Comparison of ENCODE assay signal across 1 cellular context in the genomic region with DNA sequence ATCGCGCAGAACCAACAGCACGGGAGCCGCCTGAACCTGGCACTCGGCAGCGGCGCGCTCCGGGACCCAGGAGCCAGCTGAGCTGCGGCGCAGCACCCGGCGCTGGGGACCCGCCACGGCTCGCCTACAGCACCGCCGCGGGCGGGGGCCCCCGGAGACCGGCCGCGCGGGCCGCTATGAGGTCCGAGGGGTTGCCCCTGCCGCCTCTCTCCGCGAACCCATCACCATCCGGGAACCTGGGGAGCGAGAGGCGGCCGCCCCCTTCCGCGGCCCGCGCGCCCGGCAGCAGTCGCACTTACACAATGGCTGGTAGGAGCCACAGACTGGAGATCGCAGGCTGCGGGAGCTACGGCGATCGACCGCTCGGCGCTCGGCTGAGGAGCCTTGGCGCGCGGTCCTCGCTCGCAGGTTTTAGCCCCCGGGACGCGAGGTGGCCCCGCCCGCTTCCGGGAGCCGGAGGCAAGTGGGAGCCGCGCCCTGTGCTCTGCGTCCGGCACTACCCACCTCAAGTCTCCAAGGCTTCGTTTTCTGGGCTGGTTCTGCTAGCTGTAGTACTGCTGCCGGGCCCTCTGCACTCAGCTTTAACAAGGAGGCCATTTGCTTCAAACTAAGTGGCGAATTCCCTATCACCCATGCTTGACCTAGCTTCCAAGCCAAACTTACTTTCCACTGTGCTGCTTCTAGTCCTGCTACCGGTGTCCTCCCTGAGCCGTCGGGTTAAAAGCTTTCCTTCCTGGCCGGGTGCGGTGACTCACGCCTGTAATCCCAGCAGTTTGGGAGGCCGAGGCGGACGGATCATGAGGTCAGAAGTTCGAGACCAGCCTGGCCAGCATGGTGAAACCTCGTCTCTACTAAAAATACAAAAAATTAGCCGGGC.
TF ChIP-seq lines count a peak whose summit lies in the region.

TSS of gene TPK1 (minus strand) at position 386 of the 877 bp plus-strand sequence. CDS start 451 bp downstream, outside the sequence.

TF ChIP-seq in HepG2, 621 proteins besides CTCF, POLR2A, EP300 and RAD21 (continued from another document and continues in another):
- TF ChIP-seq ZNF407 (CRISPR knock-in tag; IDR thresholded peaks at IDR 0.05; ENCODE audit: not compliant biosample characterization) (no peak), ZNF776 (CRISPR knock-in tag; IDR thresholded peaks at IDR 0.05) (no peak; the same call in 1 of the 2 replicates), KMT2A (CRISPR knock-in tag; IDR thresholded peaks at IDR 0.05) (peak; percentile 61; the same call in 1 of the 2 replicates), PHF8 (CRISPR knock-in tag; IDR thresholded peaks at IDR 0.05) (peak; percentile 64), ZNF609 (CRISPR knock-in tag; IDR thresholded peaks at IDR 0.05; ENCODE audit: borderline replicate concordance) (peak; percentile 35; the same call in 1 of the 2 replicates), CEBPG (CRISPR knock-in tag; IDR thresholded peaks at IDR 0.05) (peak; percentile 68), FOXJ3 (CRISPR knock-in tag; IDR thresholded peaks at IDR 0.05; ENCODE audit: borderline replicate concordance) (peak; percentile 30; the same call in 1 of the 2 replicates), ZNF891 (CRISPR knock-in tag; IDR thresholded peaks at IDR 0.05) (peak; percentile 67; the same call in 1 of the 2 replicates), MED13 (CRISPR knock-in tag; IDR thresholded peaks at IDR 0.05) (0 out of 2 replicates have a peak, but pooled peaks have one; percentile 26), MED8 (CRISPR knock-in tag; IDR thresholded peaks at IDR 0.05; ENCODE audit: insufficient replicate concordance) (no peak), KDM5B (CRISPR knock-in tag; IDR thresholded peaks at IDR 0.05; ENCODE audit: borderline replicate concordance) (peak; percentile 43; the same call in 1 of the 2 replicates), NFYB (CRISPR knock-in tag; IDR thresholded peaks at IDR 0.05) (peak; percentile 36; the same call in 1 of the 2 replicates), ZKSCAN8 (CRISPR knock-in tag; IDR thresholded peaks at IDR 0.05; ENCODE audit: borderline replicate concordance) (no peak), SRSF1 (optimal IDR thresholded peaks at IDR 0.05; ENCODE audit: low read depth, low read length) (peak; percentile 39)
- TF ChIP-seq, protein P1, sequence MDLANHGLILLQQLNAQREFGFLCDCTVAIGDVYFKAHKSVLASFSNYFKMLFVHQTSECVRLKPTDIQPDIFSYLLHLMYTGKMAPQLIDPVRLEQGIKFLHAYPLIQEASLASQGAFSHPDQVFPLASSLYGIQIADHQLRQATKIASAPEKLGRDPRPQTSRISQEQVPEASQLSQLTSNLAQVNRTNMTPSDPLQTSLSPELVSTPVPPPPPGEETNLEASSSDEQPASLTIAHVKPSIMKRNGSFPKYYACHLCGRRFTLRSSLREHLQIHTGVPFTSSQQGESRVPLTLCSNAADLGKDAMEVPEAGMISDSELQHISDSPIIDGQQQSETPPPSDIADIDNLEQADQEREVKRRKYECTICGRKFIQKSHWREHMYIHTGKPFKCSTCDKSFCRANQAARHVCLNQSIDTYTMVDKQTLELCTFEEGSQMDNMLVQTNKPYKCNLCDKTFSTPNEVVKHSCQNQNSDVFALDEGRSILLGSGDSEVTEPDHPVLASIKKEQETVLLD (CRISPR knock-in tag; IDR thresholded peaks at IDR 0.05; ENCODE audit: low read depth) = no peak
- TF ChIP-seq, protein P2, sequence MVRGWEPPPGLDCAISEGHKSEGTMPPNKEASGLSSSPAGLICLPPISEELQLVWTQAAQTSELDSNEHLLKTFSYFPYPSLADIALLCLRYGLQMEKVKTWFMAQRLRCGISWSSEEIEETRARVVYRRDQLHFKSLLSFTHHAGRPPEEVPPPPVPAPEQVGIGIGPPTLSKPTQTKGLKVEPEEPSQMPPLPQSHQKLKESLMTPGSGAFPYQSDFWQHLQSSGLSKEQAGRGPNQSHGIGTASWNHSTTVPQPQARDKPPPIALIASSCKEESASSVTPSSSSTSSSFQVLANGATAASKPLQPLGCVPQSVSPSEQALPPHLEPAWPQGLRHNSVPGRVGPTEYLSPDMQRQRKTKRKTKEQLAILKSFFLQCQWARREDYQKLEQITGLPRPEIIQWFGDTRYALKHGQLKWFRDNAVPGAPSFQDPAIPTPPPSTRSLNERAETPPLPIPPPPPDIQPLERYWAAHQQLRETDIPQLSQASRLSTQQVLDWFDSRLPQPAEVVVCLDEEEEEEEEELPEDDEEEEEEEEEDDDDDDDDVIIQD (CRISPR knock-in tag; IDR thresholded peaks at IDR 0.05; ENCODE audit: low read depth) = peak; percentile 60
- TF ChIP-seq, protein P3, sequence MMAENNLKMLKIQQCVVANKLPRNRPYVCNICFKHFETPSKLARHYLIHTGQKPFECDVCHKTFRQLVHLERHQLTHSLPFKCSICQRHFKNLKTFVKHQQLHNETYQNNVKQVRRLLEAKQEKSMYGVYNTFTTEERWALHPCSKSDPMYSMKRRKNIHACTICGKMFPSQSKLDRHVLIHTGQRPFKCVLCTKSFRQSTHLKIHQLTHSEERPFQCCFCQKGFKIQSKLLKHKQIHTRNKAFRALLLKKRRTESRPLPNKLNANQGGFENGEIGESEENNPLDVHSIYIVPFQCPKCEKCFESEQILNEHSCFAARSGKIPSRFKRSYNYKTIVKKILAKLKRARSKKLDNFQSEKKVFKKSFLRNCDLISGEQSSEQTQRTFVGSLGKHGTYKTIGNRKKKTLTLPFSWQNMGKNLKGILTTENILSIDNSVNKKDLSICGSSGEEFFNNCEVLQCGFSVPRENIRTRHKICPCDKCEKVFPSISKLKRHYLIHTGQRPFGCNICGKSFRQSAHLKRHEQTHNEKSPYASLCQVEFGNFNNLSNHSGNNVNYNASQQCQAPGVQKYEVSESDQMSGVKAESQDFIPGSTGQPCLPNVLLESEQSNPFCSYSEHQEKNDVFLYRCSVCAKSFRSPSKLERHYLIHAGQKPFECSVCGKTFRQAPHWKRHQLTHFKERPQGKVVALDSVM (CRISPR knock-in tag; IDR thresholded peaks at IDR 0.05) = peak; percentile 25; the same call in 1 of the 2 replicates
- TF ChIP-seq, protein P4, sequence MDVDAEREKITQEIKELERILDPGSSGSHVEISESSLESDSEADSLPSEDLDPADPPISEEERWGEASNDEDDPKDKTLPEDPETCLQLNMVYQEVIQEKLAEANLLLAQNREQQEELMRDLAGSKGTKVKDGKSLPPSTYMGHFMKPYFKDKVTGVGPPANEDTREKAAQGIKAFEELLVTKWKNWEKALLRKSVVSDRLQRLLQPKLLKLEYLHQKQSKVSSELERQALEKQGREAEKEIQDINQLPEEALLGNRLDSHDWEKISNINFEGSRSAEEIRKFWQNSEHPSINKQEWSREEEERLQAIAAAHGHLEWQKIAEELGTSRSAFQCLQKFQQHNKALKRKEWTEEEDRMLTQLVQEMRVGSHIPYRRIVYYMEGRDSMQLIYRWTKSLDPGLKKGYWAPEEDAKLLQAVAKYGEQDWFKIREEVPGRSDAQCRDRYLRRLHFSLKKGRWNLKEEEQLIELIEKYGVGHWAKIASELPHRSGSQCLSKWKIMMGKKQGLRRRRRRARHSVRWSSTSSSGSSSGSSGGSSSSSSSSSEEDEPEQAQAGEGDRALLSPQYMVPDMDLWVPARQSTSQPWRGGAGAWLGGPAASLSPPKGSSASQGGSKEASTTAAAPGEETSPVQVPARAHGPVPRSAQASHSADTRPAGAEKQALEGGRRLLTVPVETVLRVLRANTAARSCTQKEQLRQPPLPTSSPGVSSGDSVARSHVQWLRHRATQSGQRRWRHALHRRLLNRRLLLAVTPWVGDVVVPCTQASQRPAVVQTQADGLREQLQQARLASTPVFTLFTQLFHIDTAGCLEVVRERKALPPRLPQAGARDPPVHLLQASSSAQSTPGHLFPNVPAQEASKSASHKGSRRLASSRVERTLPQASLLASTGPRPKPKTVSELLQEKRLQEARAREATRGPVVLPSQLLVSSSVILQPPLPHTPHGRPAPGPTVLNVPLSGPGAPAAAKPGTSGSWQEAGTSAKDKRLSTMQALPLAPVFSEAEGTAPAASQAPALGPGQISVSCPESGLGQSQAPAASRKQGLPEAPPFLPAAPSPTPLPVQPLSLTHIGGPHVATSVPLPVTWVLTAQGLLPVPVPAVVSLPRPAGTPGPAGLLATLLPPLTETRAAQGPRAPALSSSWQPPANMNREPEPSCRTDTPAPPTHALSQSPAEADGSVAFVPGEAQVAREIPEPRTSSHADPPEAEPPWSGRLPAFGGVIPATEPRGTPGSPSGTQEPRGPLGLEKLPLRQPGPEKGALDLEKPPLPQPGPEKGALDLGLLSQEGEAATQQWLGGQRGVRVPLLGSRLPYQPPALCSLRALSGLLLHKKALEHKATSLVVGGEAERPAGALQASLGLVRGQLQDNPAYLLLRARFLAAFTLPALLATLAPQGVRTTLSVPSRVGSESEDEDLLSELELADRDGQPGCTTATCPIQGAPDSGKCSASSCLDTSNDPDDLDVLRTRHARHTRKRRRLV (CRISPR knock-in tag; IDR thresholded peaks at IDR 0.05) = 0 out of 2 replicates have a peak, but pooled peaks have one; percentile 55
